ENCODE assay signal across 8 cellular contexts in the genomic region with DNA sequence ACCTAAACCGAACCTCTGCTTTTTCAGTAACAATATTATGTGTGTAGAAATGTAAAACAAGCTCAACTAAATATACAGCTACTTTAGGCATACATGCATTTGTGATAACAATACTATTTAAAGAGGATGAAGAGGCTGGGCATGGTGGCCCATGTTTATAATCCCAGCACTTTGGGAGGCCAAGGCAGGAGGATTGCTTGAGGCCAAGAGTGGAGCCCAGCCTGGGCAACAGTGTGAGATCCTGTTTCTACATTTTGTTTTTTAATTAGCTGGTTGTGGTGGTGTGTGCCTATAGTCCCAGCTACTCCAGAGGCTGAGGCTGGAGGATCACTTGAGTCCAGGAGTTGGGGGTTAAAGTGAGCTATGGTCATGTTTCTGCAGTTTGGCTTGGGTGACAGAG.
"Had no signal": no experiment of that assay in that cellular context is flagged by ENCODE, and none has a peak within 500 bp of the region (broad histone marks: within the 10 kb centered on the region; RNA-seq: fewer than 3 reads in every experiment).

No MANE protein-coding gene starts in this region.

- ATAC-seq: HepG2 had no signal

- DNase-seq: IMR-90, Karpas-422, KBM-7, KG1 had no signal

- H3K27ac ChIP-seq: HL-60, KMS-11 had no signal

- FAIRE-seq: HepG2, HTR-8/SVneo had no signal

- H3K9ac ChIP-seq: KMS-11 had no signal

- H3K4me2 ChIP-seq: KMS-11 had no signal
